In the genomic region with DNA sequence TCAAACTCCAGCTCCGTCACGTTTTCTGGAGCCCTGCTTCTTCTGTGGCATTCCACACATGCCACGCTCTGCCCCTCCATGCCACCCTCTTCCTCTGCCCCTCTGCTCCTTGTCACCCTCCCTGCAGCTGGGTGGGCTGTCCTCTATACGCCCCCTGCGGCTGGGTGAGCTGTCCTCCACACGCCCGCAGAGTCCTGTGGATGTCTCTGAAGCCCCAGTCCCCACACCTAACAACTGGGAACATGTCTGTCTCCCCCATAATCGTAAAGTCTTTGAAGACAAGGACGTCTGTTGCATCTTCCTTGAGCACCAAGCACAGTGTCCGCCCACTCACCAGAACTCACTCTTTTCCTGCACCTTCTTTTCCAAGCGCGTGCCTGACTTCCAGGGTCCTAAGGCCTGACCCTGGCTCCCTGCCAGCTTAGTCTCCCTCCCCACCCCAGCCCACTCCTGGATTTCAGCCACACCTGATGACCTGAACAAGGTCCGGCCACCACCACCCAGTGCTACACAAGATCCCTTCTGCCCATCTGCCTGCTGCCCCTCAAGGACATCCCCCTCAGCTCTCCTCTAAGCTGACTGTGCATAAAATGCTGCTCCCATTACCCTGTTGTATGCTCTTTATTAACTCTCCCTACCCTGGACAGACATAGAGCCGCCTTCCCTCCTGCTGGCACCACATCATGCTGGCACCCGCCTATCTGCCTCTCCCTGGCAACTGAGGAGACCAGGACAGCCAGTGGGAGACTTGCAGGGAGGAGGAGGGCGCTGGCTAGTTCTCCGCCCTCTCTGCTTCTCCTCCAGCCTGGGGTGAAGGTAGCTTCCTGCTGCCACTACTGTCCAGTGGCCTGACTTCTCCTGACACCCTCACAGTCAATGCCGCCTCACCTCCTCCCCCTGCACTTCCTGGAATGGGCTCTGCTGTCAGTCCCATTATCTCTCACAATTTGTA, we compare ENCODE assay signal across 16 cellular contexts. TPM values are rescaled to one million over a fixed set of nuclear protein-coding genes. Genes with fewer than 3 reads are reported as not detected.
A peak's percentile ranks its signal among the peaks of the same experiment; 100 is the strongest.
DNase-seq lines count a peak whose midpoint lies in the region; ATAC-seq and TF ChIP-seq lines count a peak whose summit lies in the region.
"Had no signal": no experiment of that assay in that cellular context is flagged by ENCODE, and none has a peak within 500 bp of the region (broad histone marks: within the 10 kb centered on the region; RNA-seq: fewer than 3 reads in every experiment).

No MANE protein-coding gene starts in this region.

- H3K27ac Mint-ChIP-seq in chondrocyte (ENCODE audit: unreplicated experiment) (peak overlapping the region; percentile 52), neural progenitor cell (peak overlapping the region; percentile 26)
- H3K27ac Mint-ChIP-seq: activated CD4-positive, alpha-beta T cell treated with anti-CD3 and anti-CD28 coated beads for 36 hours had no signal

- intact Hi-C loops in adrenal gland (cut with DNase I) = no loop called here

- H3K36me3 ChIP-seq in MG63 (peaks cover 12% of the 10 kb centered on the region), neural progenitor cell (peaks cover 6% of the 10 kb centered on the region), adrenal gland (replicated peaks in 1 of 2) (peaks cover 0 to 35% of the 10 kb centered on the region in 2 donors)

- H3K9me3 Mint-ChIP-seq in chondrocyte (ENCODE audit: low read depth) = no peaks in the 10 kb centered on the region
- no peaks in the 10 kb centered on the region for H3K9me3 Mint-ChIP-seq in neural progenitor cell

- no peak for TF ChIP-seq CTCF in chondrocyte (IDR thresholded peaks at IDR 0.05)
- TF ChIP-seq CTCF in neural progenitor cell (IDR thresholded peaks at IDR 0.05) = no peak
- TF ChIP-seq CTCF in adrenal gland (IDR thresholded peaks at IDR 0.05) = no peak

- ATAC-seq in HG03097 (IDR thresholded peaks at IDR 0.05; ENCODE audit: low FRiP score, unreplicated experiment) = no peak
- ATAC-seq: activated CD4-positive, alpha-beta T cell treated with anti-CD3 and anti-CD28 coated beads for 36 hours had no signal

- H3K4me1 Mint-ChIP-seq in chondrocyte (ENCODE audit: low read depth) (peaks cover 8% of the 10 kb centered on the region), neural progenitor cell (peaks cover 7% of the 10 kb centered on the region)
- H3K4me1 Mint-ChIP-seq: activated CD4-positive, alpha-beta T cell treated with anti-CD3 and anti-CD28 coated beads for 36 hours had no signal

- no peaks in the 10 kb centered on the region for H3F3A ChIP-seq in neural progenitor cell (ENCODE audit: low read depth)

- no peak for TF ChIP-seq POLR2A in adrenal gland (IDR thresholded peaks at IDR 0.05)

- H3K27me3 Mint-ChIP-seq in chondrocyte (ENCODE audit: low read depth) = no peaks in the 10 kb centered on the region
- no peaks in the 10 kb centered on the region for H3K27me3 Mint-ChIP-seq in neural progenitor cell (ENCODE audit: insufficient read depth, low read depth)
- H3K27me3 Mint-ChIP-seq: activated CD4-positive, alpha-beta T cell treated with anti-CD3 and anti-CD28 coated beads for 36 hours had no signal

- H3K4me3 ChIP-seq in MG63 (no peak overlapping the region), neural progenitor cell (no peak overlapping the region), adrenal gland (no peak overlapping the region)

- H3K27me3 ChIP-seq in MG63 = no peaks in the 10 kb centered on the region
- no peaks in the 10 kb centered on the region for H3K27me3 ChIP-seq in neural progenitor cell
- H3K27me3 ChIP-seq in adrenal gland = no peaks in the 10 kb centered on the region

- H3K4me3 Mint-ChIP-seq in chondrocyte (ENCODE audit: unreplicated experiment) = no peak overlapping the region
- no peak overlapping the region for H3K4me3 Mint-ChIP-seq in neural progenitor cell
- H3K4me3 Mint-ChIP-seq: activated CD4-positive, alpha-beta T cell treated with anti-CD3 and anti-CD28 coated beads for 36 hours had no signal

- no peaks in the 10 kb centered on the region for H4K20me1 ChIP-seq in neural progenitor cell (ENCODE audit: low read depth)

- no peak overlapping the region for H2AFZ ChIP-seq in neural progenitor cell (replicated peaks)

- no peaks in the 10 kb centered on the region for H3K79me2 ChIP-seq in neural progenitor cell (ENCODE audit: low read depth)

- 77 to 82% (median 80%) methylated on average over 17 to 18 of the region's 18 CpGs for WGBS in adrenal gland, 4 donors

- H3K9ac ChIP-seq in neural progenitor cell = no peak overlapping the region

- H3K9me3 ChIP-seq in MG63 (no peaks in the 10 kb centered on the region), neural progenitor cell (ENCODE audit: low read depth) (no peaks in the 10 kb centered on the region), adrenal gland (replicated peaks in 1 of 3) (no peaks in the 10 kb centered on the region)

- DNase-seq in NCI-H146 (lab: John Stamatoyannopoulos, UW) (peak; percentile 39), NCI-H146 treated with DMSO at 0.1 percent for 48 hours (lab: John Stamatoyannopoulos, UW; ENCODE audit: unreplicated experiment) (no peak), MG63 (peak; percentile 18), chondrocyte (ENCODE audit: low spot score) (no peak), neural progenitor cell (ENCODE audit: low spot score) (no peak), adrenal gland (no peak)
- DNase-seq in effector CD8-positive, alpha-beta T cell (lab: John Stamatoyannopoulos, UW) = no peak
- DNase-seq: 8988T; activated CD4-positive, alpha-beta T cell treated with anti-CD3 and anti-CD28 coated beads for 36 hours; activated effector memory CD4-positive, alpha-beta T cell treated with anti-CD3 and anti-CD28 coated beads, Interleukin-2, amount 50 U/mL, for 16 hours; COR-L47; NCI-H1105 had no signal

- no peaks in the 10 kb centered on the region for H3K4me1 ChIP-seq in neural progenitor cell
- H3K4me1 ChIP-seq in adrenal gland (replicated peaks in 1 of 2) = no peaks in the 10 kb centered on the region

- no peak overlapping the region for H3K4me2 ChIP-seq in neural progenitor cell

- peaks cover 7% of the 10 kb centered on the region for H3K36me3 Mint-ChIP-seq in chondrocyte (ENCODE audit: low read depth)
- no peaks in the 10 kb centered on the region for H3K36me3 Mint-ChIP-seq in neural progenitor cell

- H3K27ac ChIP-seq in neural progenitor cell = no peak overlapping the region
- no peak overlapping the region for H3K27ac ChIP-seq in adrenal gland

RNA-seq across cellular contexts. Expression of a gene that starts 10.7 kb away (rescaled TPM):
- 0.05 and 1.3 TPM in 2 replicates for total RNA-seq in MG63 (2014; rRNA removed; shearing (Covaris generic); ENCODE audit: low replicate concordance)
- total RNA-seq in chondrocyte = 0.36 to 0.70 TPM in 2 of 3 replicates, not detected in the other
- total RNA-seq in neural progenitor cell (ENCODE audit: low replicate concordance) = 0.13 and 0.40 TPM in 2 replicates
- under 1 TPM in 2 of 8 donors, not detected in 6; 0.07 to 0.60 TPM for total RNA-seq in adrenal gland
- under 1 TPM in 1 of 3 donors, not detected in 2; 0.07 TPM for polyA plus RNA-seq in adrenal gland
- total RNA-seq: endothelial cell of umbilical vein, osteoblast, urinary bladder had no signal
- polyA plus RNA-seq: endothelial cell of umbilical vein, urinary bladder had no signal

RNA-seq across cellular contexts. Expression of a gene that starts 23.4 kb away (rescaled TPM):
- total RNA-seq in MG63 (2014; rRNA removed; shearing (Covaris generic); ENCODE audit: low replicate concordance) = 22.6 and 28.8 TPM in 2 replicates
- total RNA-seq in chondrocyte (19.0 to 30.0 TPM (median 26.0 TPM) in 3 replicates), neural progenitor cell (ENCODE audit: low replicate concordance) (38.1 and 48.9 TPM in 2 replicates), adrenal gland (10 to 100 TPM; 32.6 to 68.0 (median 50.0) TPM)
- polyA plus RNA-seq in adrenal gland = 10 to 100 TPM; 33.4 to 50.0 (median 40.1) TPM

Comparison
In these comparisons a context has a peak if more than half of its experiments do, and no peak if none do; other contexts are left out.
1. DNase-seq: peak in NCI-H146 (single experiment) and MG63 (single experiment); none in NCI-H146 treated with DMSO at 0.1 percent for 48 hours (single experiment), chondrocyte (single experiment), neural progenitor cell (single experiment), effector CD8-positive, alpha-beta T cell (single experiment) and adrenal gland (0 of 7).